ENCODE assay signal across 1 cellular context in genomic region chr19:11737964-11738745, GRCh38.
TF ChIP-seq lines count a peak whose summit lies in the region.

No MANE protein-coding gene starts in this region.

TF ChIP-seq in HepG2, 621 proteins besides CTCF, POLR2A, EP300 and RAD21 (continued from another document):
- TF ChIP-seq ZNF136 (CRISPR knock-in tag; IDR thresholded peaks at IDR 0.05; ENCODE audit: low read depth) (no peak), SIN3A (IDR thresholded peaks at IDR 0.05; ENCODE audit: borderline replicate concordance, low read depth, low read length) (no peak; the same call in 1 of the 2 replicates), MED8 (CRISPR knock-in tag; IDR thresholded peaks at IDR 0.05; ENCODE audit: insufficient replicate concordance) (no peak), ZBTB25 (CRISPR knock-in tag; IDR thresholded peaks at IDR 0.05) (0 out of 2 replicates have a peak, but pooled peaks have one; percentile 45), ARID4A (CRISPR knock-in tag; IDR thresholded peaks at IDR 0.05; ENCODE audit: borderline replicate concordance) (peak; percentile 68), ZBTB20 (CRISPR knock-in tag; IDR thresholded peaks at IDR 0.05; ENCODE audit: borderline replicate concordance, low read depth) (no peak), PATZ1 (CRISPR knock-in tag; IDR thresholded peaks at IDR 0.05) (peak; percentile 11; the same call in 1 of the 2 replicates), ARHGAP35 (CRISPR knock-in tag; IDR thresholded peaks at IDR 0.05; ENCODE audit: borderline replicate concordance) (0 out of 2 replicates have a peak, but pooled peaks have one; percentile 27), PAX8 (CRISPR knock-in tag; IDR thresholded peaks at IDR 0.05; ENCODE audit: borderline replicate concordance) (no peak), GATAD2A (CRISPR knock-in tag; IDR thresholded peaks at IDR 0.05) (peak; percentile 24; the same call in 1 of the 2 replicates), ATF6 (CRISPR knock-in tag; conservative IDR thresholded peaks at IDR 0.05) (no peak), RFX5 (IDR thresholded peaks at IDR 0.05; ENCODE audit: low read depth, low read length) (peak; percentile 39; the same call in 1 of the 2 replicates), ZNF263 (CRISPR knock-in tag; IDR thresholded peaks at IDR 0.05) (no peak), RXRB (CRISPR knock-in tag; IDR thresholded peaks at IDR 0.05; ENCODE audit: borderline replicate concordance) (peak; percentile 59; the same call in 1 of the 2 replicates), SETDB1 (CRISPR knock-in tag; IDR thresholded peaks at IDR 0.05; ENCODE audit: borderline replicate concordance) (no peak), ZBTB49 (CRISPR knock-in tag; IDR thresholded peaks at IDR 0.05; ENCODE audit: borderline replicate concordance) (no peak), ZMAT3 (CRISPR knock-in tag; conservative IDR thresholded peaks at IDR 0.05) (no peak), ZNF335 (CRISPR knock-in tag; IDR thresholded peaks at IDR 0.05) (no peak)
